ENCODE assay signal across 15 cellular contexts in genomic region chr2:69578201-69578555, GRCh38.
DNase-seq lines count a peak whose midpoint lies in the region; ATAC-seq and TF ChIP-seq lines count a peak whose summit lies in the region.
"Had no signal": no experiment of that assay in that cellular context is flagged by ENCODE, and none has a peak within 500 bp of the region (broad histone marks: within the 10 kb centered on the region; RNA-seq: fewer than 3 reads in every experiment).

No MANE protein-coding gene starts in this region.

- H3K9me3 ChIP-seq in CD8-positive, alpha-beta T cell (ENCODE audit: low read length): no peaks in the 10 kb centered on the region
- H3K9me3 ChIP-seq in HEK293 (ENCODE audit: control insufficient read depth, insufficient read depth, low read depth, low read length) (no peaks in the 10 kb centered on the region), neural progenitor cell (ENCODE audit: low read depth) (no peaks in the 10 kb centered on the region)
- H3K9me3 ChIP-seq: Peyer's patch had no signal

- H3K9ac ChIP-seq in neural progenitor cell: no peak overlapping the region

- H3K36me3 Mint-ChIP-seq in CD8-positive, alpha-beta T cell: peaks cover 29% of the 10 kb centered on the region
- H3K36me3 Mint-ChIP-seq in activated naive CD8-positive, alpha-beta T cell treated with anti-CD3 and anti-CD28 coated beads, Interleukin-2, amount 10 ng/mL, durations not matched to agents 7 days and 5 days: peaks cover 10% of the 10 kb centered on the region
- peaks cover 3% of the 10 kb centered on the region for H3K36me3 Mint-ChIP-seq in neural progenitor cell

- intact Hi-C loops in CD8-positive, alpha-beta T cell (cut with DNase I, micrococcal nuclease): no loop called here

- H3K4me3 Mint-ChIP-seq in CD8-positive, alpha-beta T cell: peak overlapping the region; percentile 38
- no peak overlapping the region for H3K4me3 Mint-ChIP-seq in activated naive CD8-positive, alpha-beta T cell treated with anti-CD3 and anti-CD28 coated beads, Interleukin-2, amount 10 ng/mL, durations not matched to agents 7 days and 5 days
- H3K4me3 Mint-ChIP-seq in neural progenitor cell: no peak overlapping the region
- H3K4me3 Mint-ChIP-seq: activated CD8-positive, alpha-beta memory T cell treated with anti-CD3 and anti-CD28 coated beads, Interleukin-2, amount 10 ng/mL, durations not matched to agents 7 days and 5 days; activated naive CD4-positive, alpha-beta T cell treated with anti-CD3 and anti-CD28 coated beads, Interleukin-2, amount 10 ng/mL, durations not matched to agents 7 days and 5 days had no signal

- no peak overlapping the region for H3K27ac ChIP-seq in CD8-positive, alpha-beta T cell (ENCODE audit: low read depth, low read length)
- no peak overlapping the region for H3K27ac ChIP-seq in HEK293 (ENCODE audit: extremely low read depth, low read depth, low read length)
- H3K27ac ChIP-seq in neural progenitor cell: no peak overlapping the region
- no peak overlapping the region for H3K27ac ChIP-seq in coronary artery
- H3K27ac ChIP-seq: Peyer's patch, WERI-Rb-1 had no signal

- H3K4me3 ChIP-seq in CD8-positive, alpha-beta T cell (ENCODE audit: low read depth, low read length): no peak overlapping the region
- H3K4me3 ChIP-seq in HEK293 (ENCODE audit: low read depth, low read length): no peak overlapping the region
- H3K4me3 ChIP-seq in neural progenitor cell: no peak overlapping the region
- H3K4me3 ChIP-seq in coronary artery: no peak overlapping the region
- H3K4me3 ChIP-seq: K562, Peyer's patch had no signal

- POLR2A ChIA-PET in CD8-positive, alpha-beta T cell (lab: Charles Lee): no interaction called here
- POLR2A ChIA-PET in HEK293 (lab: Yijun Ruan, JAX): no interaction called here
- POLR2A ChIA-PET in activated naive CD8-positive, alpha-beta T cell treated with anti-CD3 and anti-CD28 coated beads, Interleukin-2, amount 10 ng/mL, durations not matched to agents 7 days and 5 days (lab: Charles Lee): interaction anchor here (0.9 kb wide), 1 partner anchor 66 kb away, joined by 3 read pairs; no protein-coding TSS in a partner anchor

- ATAC-seq in CD8-positive, alpha-beta T cell: no peak
- no peak for ATAC-seq in activated naive CD8-positive, alpha-beta T cell treated with anti-CD3 and anti-CD28 coated beads, Interleukin-2, amount 10 ng/mL, durations not matched to agents 7 days and 5 days (ENCODE audit: low read depth)
- ATAC-seq: activated CD8-positive, alpha-beta memory T cell treated with anti-CD3 and anti-CD28 coated beads, Interleukin-2, amount 10 ng/mL, durations not matched to agents 7 days and 5 days; K562 had no signal

- H3K9me3 Mint-ChIP-seq in CD8-positive, alpha-beta T cell: no peaks in the 10 kb centered on the region
- no peaks in the 10 kb centered on the region for H3K9me3 Mint-ChIP-seq in activated naive CD8-positive, alpha-beta T cell treated with anti-CD3 and anti-CD28 coated beads, Interleukin-2, amount 10 ng/mL, durations not matched to agents 7 days and 5 days
- H3K9me3 Mint-ChIP-seq in neural progenitor cell: no peaks in the 10 kb centered on the region
- H3K9me3 Mint-ChIP-seq: activated naive CD4-positive, alpha-beta T cell treated with anti-CD3 and anti-CD28 coated beads, Interleukin-2, amount 10 ng/mL, durations not matched to agents 7 days and 5 days had no signal

- no peak for DNase-seq in CD8-positive, alpha-beta T cell
- DNase-seq in activated naive CD8-positive, alpha-beta T cell treated with anti-CD3 and anti-CD28 coated beads, Interleukin-2, amount 10 ng/mL, durations not matched to agents 7 days and 5 days: no peak
- DNase-seq in neural progenitor cell (ENCODE audit: low spot score) (no peak), NCI-H1436 treated with DMSO at 0.1 percent for 48 hours (lab: John Stamatoyannopoulos, UW) (no peak), HuH-7 (ENCODE audit: low spot score) (no peak), NCI-H1694 (lab: John Stamatoyannopoulos, UW) (no peak), coronary artery (ENCODE audit: low spot score) (no peak)
- DNase-seq: activated CD8-positive, alpha-beta memory T cell treated with anti-CD3 and anti-CD28 coated beads, Interleukin-2, amount 10 ng/mL, durations not matched to agents 7 days and 5 days; activated naive CD4-positive, alpha-beta T cell treated with anti-CD3 and anti-CD28 coated beads, Interleukin-2, amount 10 ng/mL, durations not matched to agents 7 days and 5 days; NCI-H69; Peyer's patch; SW 1271; WERI-Rb-1 had no signal

- H3K79me2 ChIP-seq in neural progenitor cell (ENCODE audit: low read depth): peaks cover 10% of the 10 kb centered on the region

- no peaks in the 10 kb centered on the region for H4K20me1 ChIP-seq in neural progenitor cell (ENCODE audit: low read depth)

- CTCF ChIA-PET in CD8-positive, alpha-beta T cell (lab: Charles Lee): interaction anchor here (0.8 kb wide), 1 partner anchor 13 kb away, joined by 3 read pairs; no protein-coding TSS in a partner anchor
- CTCF ChIA-PET in HEK293 (lab: Yijun Ruan, JAX): interaction anchor here (0.9 to 4.4 kb wide), 3 partner anchors 8 to 146 kb away, joined by 3 to 32 read pairs (median 3); no protein-coding TSS in a partner anchor

- H3K27ac Mint-ChIP-seq in CD8-positive, alpha-beta T cell: peak overlapping the region; percentile 90
- H3K27ac Mint-ChIP-seq in activated naive CD8-positive, alpha-beta T cell treated with anti-CD3 and anti-CD28 coated beads, Interleukin-2, amount 10 ng/mL, durations not matched to agents 7 days and 5 days: peak overlapping the region; percentile 32
- peak overlapping the region; percentile 17 for H3K27ac Mint-ChIP-seq in neural progenitor cell
- H3K27ac Mint-ChIP-seq: activated CD8-positive, alpha-beta memory T cell treated with anti-CD3 and anti-CD28 coated beads, Interleukin-2, amount 10 ng/mL, durations not matched to agents 7 days and 5 days; activated naive CD4-positive, alpha-beta T cell treated with anti-CD3 and anti-CD28 coated beads, Interleukin-2, amount 10 ng/mL, durations not matched to agents 7 days and 5 days had no signal

- no peak overlapping the region for H3K4me2 ChIP-seq in neural progenitor cell

- no peaks in the 10 kb centered on the region for H3K27me3 ChIP-seq in CD8-positive, alpha-beta T cell (ENCODE audit: insufficient read depth, low read length)
- no peaks in the 10 kb centered on the region for H3K27me3 ChIP-seq in neural progenitor cell
- H3K27me3 ChIP-seq: Peyer's patch had no signal

- no peaks in the 10 kb centered on the region for H3K27me3 Mint-ChIP-seq in CD8-positive, alpha-beta T cell (ENCODE audit: low read depth)
- H3K27me3 Mint-ChIP-seq in activated naive CD8-positive, alpha-beta T cell treated with anti-CD3 and anti-CD28 coated beads, Interleukin-2, amount 10 ng/mL, durations not matched to agents 7 days and 5 days: no peaks in the 10 kb centered on the region
- H3K27me3 Mint-ChIP-seq in neural progenitor cell (ENCODE audit: insufficient read depth, low read depth): no peaks in the 10 kb centered on the region
- H3K27me3 Mint-ChIP-seq: activated CD8-positive, alpha-beta memory T cell treated with anti-CD3 and anti-CD28 coated beads, Interleukin-2, amount 10 ng/mL, durations not matched to agents 7 days and 5 days; activated naive CD4-positive, alpha-beta T cell treated with anti-CD3 and anti-CD28 coated beads, Interleukin-2, amount 10 ng/mL, durations not matched to agents 7 days and 5 days had no signal

- peaks cover 69% of the 10 kb centered on the region for H3K4me1 ChIP-seq in CD8-positive, alpha-beta T cell (ENCODE audit: insufficient read depth, low read length)
- H3K4me1 ChIP-seq in HEK293 (ENCODE audit: control insufficient read depth, insufficient read depth, low read length) (peaks cover 16% of the 10 kb centered on the region), neural progenitor cell (peaks cover 16% of the 10 kb centered on the region)

- H3K36me3 ChIP-seq in CD8-positive, alpha-beta T cell (ENCODE audit: insufficient read depth, low read length): no peaks in the 10 kb centered on the region
- H3K36me3 ChIP-seq in HEK293 (ENCODE audit: control insufficient read depth in 2 of 2, insufficient read depth in 1 of 2, low read length in 2 of 2) (no peaks in the 10 kb centered on the region), neural progenitor cell (no peaks in the 10 kb centered on the region)
- H3K36me3 ChIP-seq: Peyer's patch, WERI-Rb-1 had no signal

- H2AFZ ChIP-seq in neural progenitor cell (replicated peaks): no peak overlapping the region

- TF ChIP-seq CTCF in CD8-positive, alpha-beta T cell (IDR thresholded peaks at IDR 0.05): no peak
- TF ChIP-seq CTCF in HEK293 (tag by site-specific recombination; IDR thresholded peaks at IDR 0.05): no peak
- TF ChIP-seq CTCF in neural progenitor cell (IDR thresholded peaks at IDR 0.05): no peak
- no peak for TF ChIP-seq CTCF in coronary artery (IDR thresholded peaks at IDR 0.05)

- peaks cover 81% of the 10 kb centered on the region for H3K4me1 Mint-ChIP-seq in CD8-positive, alpha-beta T cell (ENCODE audit: low read depth)
- peaks cover 60% of the 10 kb centered on the region for H3K4me1 Mint-ChIP-seq in activated naive CD8-positive, alpha-beta T cell treated with anti-CD3 and anti-CD28 coated beads, Interleukin-2, amount 10 ng/mL, durations not matched to agents 7 days and 5 days
- H3K4me1 Mint-ChIP-seq in neural progenitor cell: peaks cover 28% of the 10 kb centered on the region

- peaks cover 4% of the 10 kb centered on the region for H3F3A ChIP-seq in neural progenitor cell (ENCODE audit: low read depth)

TF ChIP-seq in HEK293, 187 proteins besides CTCF, POLR2A, EP300 and RAD21 (continues in another document):
- TF ChIP-seq, protein P1, sequence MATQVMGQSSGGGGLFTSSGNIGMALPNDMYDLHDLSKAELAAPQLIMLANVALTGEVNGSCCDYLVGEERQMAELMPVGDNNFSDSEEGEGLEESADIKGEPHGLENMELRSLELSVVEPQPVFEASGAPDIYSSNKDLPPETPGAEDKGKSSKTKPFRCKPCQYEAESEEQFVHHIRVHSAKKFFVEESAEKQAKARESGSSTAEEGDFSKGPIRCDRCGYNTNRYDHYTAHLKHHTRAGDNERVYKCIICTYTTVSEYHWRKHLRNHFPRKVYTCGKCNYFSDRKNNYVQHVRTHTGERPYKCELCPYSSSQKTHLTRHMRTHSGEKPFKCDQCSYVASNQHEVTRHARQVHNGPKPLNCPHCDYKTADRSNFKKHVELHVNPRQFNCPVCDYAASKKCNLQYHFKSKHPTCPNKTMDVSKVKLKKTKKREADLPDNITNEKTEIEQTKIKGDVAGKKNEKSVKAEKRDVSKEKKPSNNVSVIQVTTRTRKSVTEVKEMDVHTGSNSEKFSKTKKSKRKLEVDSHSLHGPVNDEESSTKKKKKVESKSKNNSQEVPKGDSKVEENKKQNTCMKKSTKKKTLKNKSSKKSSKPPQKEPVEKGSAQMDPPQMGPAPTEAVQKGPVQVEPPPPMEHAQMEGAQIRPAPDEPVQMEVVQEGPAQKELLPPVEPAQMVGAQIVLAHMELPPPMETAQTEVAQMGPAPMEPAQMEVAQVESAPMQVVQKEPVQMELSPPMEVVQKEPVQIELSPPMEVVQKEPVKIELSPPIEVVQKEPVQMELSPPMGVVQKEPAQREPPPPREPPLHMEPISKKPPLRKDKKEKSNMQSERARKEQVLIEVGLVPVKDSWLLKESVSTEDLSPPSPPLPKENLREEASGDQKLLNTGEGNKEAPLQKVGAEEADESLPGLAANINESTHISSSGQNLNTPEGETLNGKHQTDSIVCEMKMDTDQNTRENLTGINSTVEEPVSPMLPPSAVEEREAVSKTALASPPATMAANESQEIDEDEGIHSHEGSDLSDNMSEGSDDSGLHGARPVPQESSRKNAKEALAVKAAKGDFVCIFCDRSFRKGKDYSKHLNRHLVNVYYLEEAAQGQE (tag by site-specific recombination; IDR thresholded peaks at IDR 0.05): no peak

Comparison
In these comparisons a context has a peak if more than half of its experiments do, and no peak if none do; other contexts are left out.
1. H3K27ac Mint-ChIP-seq: peak in every context shown above with its lines; median percentile 90 in CD8-positive, alpha-beta T cell; 32 in activated naive CD8-positive, alpha-beta T cell treated with anti-CD3 and anti-CD28 coated beads, Interleukin-2, amount 10 ng/mL, durations not matched to agents 7 days and 5 days; 17 in neural progenitor cell.